In the genomic region with DNA sequence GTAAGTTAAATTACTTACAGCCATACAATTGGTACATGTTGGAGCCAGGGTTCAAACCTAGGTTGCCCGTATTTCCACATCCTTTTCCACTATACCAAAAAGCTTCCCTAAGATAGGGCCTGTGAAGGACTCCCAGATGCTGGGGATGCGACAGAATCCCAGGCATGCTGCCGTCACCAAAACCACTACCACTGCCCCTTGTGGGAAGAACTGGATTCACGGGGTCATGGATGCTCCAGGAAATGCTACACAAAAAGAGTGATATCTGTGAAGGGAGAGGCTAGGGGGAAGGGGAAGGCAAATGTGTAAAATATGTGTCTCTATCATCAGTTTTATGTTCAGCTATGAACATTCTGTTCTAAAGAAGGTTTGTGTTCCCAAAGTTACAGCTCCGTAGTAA, we compare ENCODE assay signal across 2 cellular contexts.
TF ChIP-seq lines count a peak whose summit lies in the region.

No MANE protein-coding gene starts in this region.

TF ChIP-seq in GM23338, 12 proteins besides CTCF, POLR2A, EP300 and RAD21 (continued from another document):
- TF ChIP-seq ZNF114 (CRISPR knock-in tag; IDR thresholded peaks at IDR 0.05), result no peak
- no peak for TF ChIP-seq ZNF331 (CRISPR knock-in tag; IDR thresholded peaks at IDR 0.05; ENCODE audit: low read depth)
TF ChIP-seq in GM23338: peak in this region for 0.

TF ChIP-seq in IMR-90, 13 proteins besides CTCF, POLR2A, EP300 and RAD21 (continued from another document):
- no peak for TF ChIP-seq USF2 (IDR thresholded peaks at IDR 0.05; ENCODE audit: low read depth, low read length)
TF ChIP-seq in IMR-90: peak in this region for 0.
